In the genomic region with DNA sequence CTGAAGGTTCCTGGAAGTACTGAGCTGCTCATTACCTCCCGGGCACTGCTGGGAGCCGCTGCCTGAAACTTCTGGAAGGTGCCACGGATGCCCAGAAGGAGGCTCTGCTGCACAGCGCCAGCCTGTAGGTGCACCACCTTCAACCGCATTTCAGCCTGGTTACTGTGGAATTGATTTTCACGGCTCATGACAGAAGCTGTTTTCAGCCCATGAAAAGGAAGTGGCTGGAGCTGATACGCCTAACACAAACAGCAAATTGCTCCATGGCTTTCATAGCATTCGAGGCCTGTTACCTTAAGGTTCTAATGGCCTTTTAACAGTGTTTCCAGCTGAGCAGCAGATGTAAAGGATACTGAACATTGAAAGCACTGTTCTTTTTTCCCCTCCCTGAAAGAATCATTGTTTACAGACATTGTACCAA, we compare ENCODE assay signal across 9 cellular contexts. TPM values are rescaled to one million over a fixed set of nuclear protein-coding genes. Genes with fewer than 3 reads are reported as not detected.
DNase-seq lines count a peak whose midpoint lies in the region; ATAC-seq and TF ChIP-seq lines count a peak whose summit lies in the region.
"Had no signal": no experiment of that assay in that cellular context is flagged by ENCODE, and none has a peak within 500 bp of the region (broad histone marks: within the 10 kb centered on the region; RNA-seq: fewer than 3 reads in every experiment).

No MANE protein-coding gene starts in this region.

- no peaks in the 10 kb centered on the region for H3K36me3 Mint-ChIP-seq in natural killer cell treated with Interleukin-12 subunit alpha and Interleukin-12 subunit beta and Interleukin-15 and Interleukin-18, amount 100 ng/mL, for 72 hours

- no peaks in the 10 kb centered on the region for H3K9me3 ChIP-seq in SK-N-MC (ENCODE audit: low read depth, low read length)

- no peaks in the 10 kb centered on the region for H3K27me3 Mint-ChIP-seq in natural killer cell treated with Interleukin-12 subunit alpha and Interleukin-12 subunit beta and Interleukin-15 and Interleukin-18, amount 100 ng/mL, for 72 hours

- H3K4me3 ChIP-seq in AG09309 (ENCODE audit: control insufficient read depth, low read depth, low read length) (no peak overlapping the region), LNCaP clone FGC (ENCODE audit: low read depth, low read length) (no peak overlapping the region), SK-N-MC (no peak overlapping the region)

- H3K9me3 Mint-ChIP-seq in natural killer cell treated with Interleukin-12 subunit alpha and Interleukin-12 subunit beta and Interleukin-15 and Interleukin-18, amount 100 ng/mL, for 72 hours = peaks cover 10% of the 10 kb centered on the region

- TF ChIP-seq CTCF in AG09309 (IDR thresholded peaks at IDR 0.05; ENCODE audit: control insufficient read depth, insufficient read depth, low read depth, low read length, missing control alignments) (peak; percentile 6), LNCaP clone FGC (IDR thresholded peaks at IDR 0.05; ENCODE audit: control insufficient read depth, extremely low read depth, insufficient read depth) (peak; percentile 23; the same call in 1 of the 2 replicates)

- ATAC-seq in GM21381 (IDR thresholded peaks at IDR 0.05; ENCODE audit: unreplicated experiment) = no peak
- no peak for ATAC-seq in GM18505 (IDR thresholded peaks at IDR 0.05; ENCODE audit: unreplicated experiment)
- no peak for ATAC-seq in natural killer cell treated with Interleukin-12 subunit alpha and Interleukin-12 subunit beta and Interleukin-15 and Interleukin-18, amount 100 ng/mL, for 72 hours

- DNase-seq in AG09309 (ENCODE audit: low read depth) = no peak
- DNase-seq in LNCaP clone FGC (ENCODE audit: low read depth) = no peak
- no peak for DNase-seq in SK-N-MC (ENCODE audit: low read depth, low spot score)
- peak; percentile 34 for DNase-seq in kidney glomerular epithelial cell (lab: John Stamatoyannopoulos, UW)
- DNase-seq in activated CD4-positive, CD25-positive, alpha-beta regulatory T cell (lab: John Stamatoyannopoulos, UW) = no peak
- DNase-seq in natural killer cell treated with Interleukin-12 subunit alpha and Interleukin-12 subunit beta and Interleukin-15 and Interleukin-18, amount 100 ng/mL, for 72 hours (ENCODE audit: low spot score) = no peak
- DNase-seq: activated CD8-positive, alpha-beta memory T cell treated with anti-CD3 and anti-CD28 coated beads, Interleukin-2, amount 50 U/mL, for 4 hours had no signal

- H3K36me3 ChIP-seq in SK-N-MC (ENCODE audit: insufficient read depth, low read length) = 0 out of 2 replicates have a peak, but pooled peaks cover 5% of the 10 kb centered on the region

- H3K4me1 Mint-ChIP-seq in natural killer cell treated with Interleukin-12 subunit alpha and Interleukin-12 subunit beta and Interleukin-15 and Interleukin-18, amount 100 ng/mL, for 72 hours (ENCODE audit: low read depth in 2 of 2) = no peaks in the 10 kb centered on the region

- TF ChIP-seq POLR2A in GM18505 (IDR thresholded peaks at IDR 0.05; ENCODE audit: borderline replicate concordance, extremely low read depth, insufficient read depth, insufficient read length) = no peak

- H3K9ac ChIP-seq in SK-N-MC (ENCODE audit: insufficient read length) = no peak overlapping the region

- peak overlapping the region; percentile 7; the same call in 1 of the 2 replicates for H3K27ac ChIP-seq in SK-N-MC

- no peak overlapping the region for H3K27ac Mint-ChIP-seq in natural killer cell treated with Interleukin-12 subunit alpha and Interleukin-12 subunit beta and Interleukin-15 and Interleukin-18, amount 100 ng/mL, for 72 hours

- no peak overlapping the region for H3K4me3 Mint-ChIP-seq in natural killer cell treated with Interleukin-12 subunit alpha and Interleukin-12 subunit beta and Interleukin-15 and Interleukin-18, amount 100 ng/mL, for 72 hours

RNA-seq across cellular contexts. Expression of a gene that starts 22.0 kb away (rescaled TPM):
- not detected for total RNA-seq in natural killer cell treated with Interleukin-12 subunit alpha and Interleukin-12 subunit beta and Interleukin-15 and Interleukin-18, amount 100 ng/mL, for 72 hours
